ENCODE assay signal across 9 cellular contexts in genomic region chr14:72045271-72045670, GRCh38.
"Had no signal": no experiment of that assay in that cellular context is flagged by ENCODE, and none has a peak within 500 bp of the region (broad histone marks: within the 10 kb centered on the region; RNA-seq: fewer than 3 reads in every experiment).

No MANE protein-coding gene starts in this region.

- H3K27ac Mint-ChIP-seq: HFFc6 had no signal

- H3K9me3 ChIP-seq: HAP-1 had no signal

- DNase-seq: GOT3, H7, HFFc6, KBM-7 had no signal

- H3K4me1 ChIP-seq: HAP-1 had no signal

- H3K4me3 Mint-ChIP-seq: HFFc6, IgD-negative memory B cell had no signal

- H3K4me3 ChIP-seq: HAP-1 had no signal

- H3K36me3 ChIP-seq: HAP-1 had no signal

- H3K4me1 Mint-ChIP-seq: IgD-negative memory B cell had no signal

- ATAC-seq: HCT116, HepG2 had no signal

- H3K27ac ChIP-seq: HL-60 had no signal

- FAIRE-seq: HepG2 had no signal
